In genomic region chr7:29461996-29462395, GRCh38 we compare ENCODE assay signal across 4 cellular contexts.
TF ChIP-seq lines count a peak whose summit lies in the region.

No MANE protein-coding gene starts in this region.

TF ChIP-seq in HepG2, 621 proteins besides CTCF, POLR2A, EP300 and RAD21 (continues in another document):
- TF ChIP-seq ARNT2 (CRISPR knock-in tag; IDR thresholded peaks at IDR 0.05; ENCODE audit: low read depth) (no peak), ZBED4 (CRISPR knock-in tag; IDR thresholded peaks at IDR 0.05; ENCODE audit: borderline replicate concordance) (no peak), CENPT (CRISPR knock-in tag; IDR thresholded peaks at IDR 0.05; ENCODE audit: low read depth) (no peak), ZNF567 (CRISPR knock-in tag; IDR thresholded peaks at IDR 0.05; ENCODE audit: borderline replicate concordance) (no peak), MAFK (conservative IDR thresholded peaks at IDR 0.05 in 1 of 2, IDR thresholded peaks at IDR 0.05 in 1 of 2; ENCODE audit: low read length in 2 of 2) (peak; percentile 79 to 85), ATF1 (CRISPR knock-in tag; IDR thresholded peaks at IDR 0.05) (no peak), SSRP1 (CRISPR knock-in tag; IDR thresholded peaks at IDR 0.05) (no peak), ZNF720 (CRISPR knock-in tag; IDR thresholded peaks at IDR 0.05) (no peak), ZNF12 (CRISPR knock-in tag; IDR thresholded peaks at IDR 0.05) (no peak), MZF1 (CRISPR knock-in tag; IDR thresholded peaks at IDR 0.05; ENCODE audit: borderline replicate concordance) (no peak), MAFF (IDR thresholded peaks at IDR 0.05; ENCODE audit: low read depth, low read length) (peak; percentile 84), CBFB (CRISPR knock-in tag; IDR thresholded peaks at IDR 0.05) (no peak), HMG20B (CRISPR knock-in tag; conservative IDR thresholded peaks at IDR 0.05) (no peak), MAX (IDR thresholded peaks at IDR 0.05) (no peak)

TF ChIP-seq in A549, 52 proteins besides CTCF, POLR2A, EP300 and RAD21:
- TF ChIP-seq TFCP2L1 (CRISPR knock-in tag; IDR thresholded peaks at IDR 0.05) (no peak), MAFK (IDR thresholded peaks at IDR 0.05; ENCODE audit: partially characterized antibody) (peak; percentile 79), FOSL2 (IDR thresholded peaks at IDR 0.05) (no peak), FOSL2 (CRISPR knock-in tag; IDR thresholded peaks at IDR 0.05) (no peak)

TF ChIP-seq in IMR-90, 13 proteins besides CTCF, POLR2A, EP300 and RAD21:
- peak; percentile 69 for TF ChIP-seq MAFK (IDR thresholded peaks at IDR 0.05; ENCODE audit: low read depth, low read length)
- TF ChIP-seq MAZ (IDR thresholded peaks at IDR 0.05; ENCODE audit: borderline replicate concordance, low read depth, low read length), result no peak

TF ChIP-seq in K562, 482 proteins besides CTCF, POLR2A, EP300 and RAD21:
- peak; percentile 51 for TF ChIP-seq MAFF (IDR thresholded peaks at IDR 0.05; ENCODE audit: low read length)
- peak; percentile 47; the same call in 1 of the 2 replicates for TF ChIP-seq C11orf30 (IDR thresholded peaks at IDR 0.05; ENCODE audit: low read depth)
- no peak for TF ChIP-seq ZC3H4 (CRISPR knock-in tag; IDR thresholded peaks at IDR 0.05; ENCODE audit: borderline replicate concordance)
- TF ChIP-seq ZNF316 (IDR thresholded peaks at IDR 0.05), result peak; percentile 72
- peak; percentile 48; the same call in 1 of the 2 replicates for TF ChIP-seq MAFG (tag; conservative IDR thresholded peaks at IDR 0.05)
